ENCODE assay signal across 27 cellular contexts in the genomic region with DNA sequence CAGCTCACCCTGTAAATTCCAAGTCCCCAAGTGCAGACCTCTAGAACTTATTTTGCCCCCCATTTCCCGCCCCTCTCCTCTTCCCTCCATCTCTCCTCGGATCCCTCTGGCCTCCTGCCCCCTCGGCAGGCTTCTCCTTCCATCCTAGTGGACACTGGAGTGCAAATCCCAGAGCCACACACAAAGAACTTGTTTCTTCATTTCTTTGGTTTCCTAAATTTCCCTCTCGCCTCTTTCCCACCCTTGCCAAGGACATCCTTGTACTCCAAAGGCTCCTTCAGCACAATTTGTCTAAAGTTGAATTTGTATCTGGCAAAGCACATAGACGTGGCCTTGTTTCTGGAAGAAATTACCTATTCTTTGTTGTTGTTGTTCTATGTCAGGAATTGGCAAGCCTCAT. TPM values are rescaled to one million over a fixed set of nuclear protein-coding genes. Genes with fewer than 3 reads are reported as not detected.
"Had no signal": no experiment of that assay in that cellular context is flagged by ENCODE, and none has a peak within 500 bp of the region (broad histone marks: within the 10 kb centered on the region; RNA-seq: fewer than 3 reads in every experiment).

No MANE protein-coding gene starts in this region.

- H3K4me3 Mint-ChIP-seq: activated CD8-positive, alpha-beta T cell treated with anti-CD3 and anti-CD28 coated beads for 36 hours; activated naive CD4-positive, alpha-beta T cell treated with anti-CD3 and anti-CD28 coated beads, Interleukin-2, amount 10 ng/mL, durations not matched to agents 7 days and 5 days; activated T-cell treated with anti-CD3 and anti-CD28 coated beads, Interleukin-2, amount 50 U/mL, for 72 hours had no signal

- H3K36me3 Mint-ChIP-seq: activated naive CD4-positive, alpha-beta T cell treated with anti-CD3 and anti-CD28 coated beads, Interleukin-2, amount 10 ng/mL, durations not matched to agents 7 days and 5 days had no signal

- ATAC-seq: body of pancreas had no signal

- H3K27me3 ChIP-seq: body of pancreas, Peyer's patch had no signal

- DNase-seq: activated CD4-positive, CD25-positive, alpha-beta regulatory T cell; activated CD8-positive, alpha-beta memory T cell treated with anti-CD3 and anti-CD28 coated beads, Interleukin-2, amount 50 U/mL, for 4 hours; activated gamma-delta T cell treated with Interleukin-2 at 50 U/mL for 16 hours; aorta; body of pancreas; cerebellar nuclear complex; KBM-7; MV-4-11; NCI-H1092 treated with DMSO at 0.1 percent for 48 hours; NCI-H1417 treated with DMSO at 0.1 percent for 48 hours; NCI-H1694; NCI-H2029; NCI-H2107; NCI-H345; NCI-H510A; NCI-H526 treated with DMSO at 0.1 percent for 48 hours; NK-92 treated with Interleukin-12 subunit alpha and Interleukin-12 subunit beta, amount 100 ng/mL, for 24 hours; SHP77 treated with DMSO at 0.1 percent for 48 hours; T1000 had no signal

- H3K9me3 Mint-ChIP-seq: activated CD8-positive, alpha-beta T cell treated with anti-CD3 and anti-CD28 coated beads for 36 hours; activated naive CD4-positive, alpha-beta T cell treated with anti-CD3 and anti-CD28 coated beads, Interleukin-2, amount 10 ng/mL, durations not matched to agents 7 days and 5 days; activated T-cell treated with anti-CD3 and anti-CD28 coated beads, Interleukin-2, amount 50 U/mL, for 72 hours; activated T-helper 2 cell treated with anti-CD3 and anti-CD28 coated beads, Interferon-gamma antibody, Interleukin-2, Interleukin-4, amounts not matched to agents 10 μg/mL and 5 μg/mL and 100 μg/mL, durations not matched to agents 14 hours and 24 hours and 36 hours had no signal

- H3K9me3 ChIP-seq: body of pancreas, Peyer's patch had no signal

- H3K27ac Mint-ChIP-seq: activated CD8-positive, alpha-beta T cell treated with anti-CD3 and anti-CD28 coated beads for 36 hours; activated naive CD4-positive, alpha-beta T cell treated with anti-CD3 and anti-CD28 coated beads, Interleukin-2, amount 10 ng/mL, durations not matched to agents 7 days and 5 days; activated T-cell treated with anti-CD3 and anti-CD28 coated beads, Interleukin-2, amount 50 U/mL, for 72 hours; activated T-helper 2 cell treated with anti-CD3 and anti-CD28 coated beads, Interferon-gamma antibody, Interleukin-2, Interleukin-4, amounts not matched to agents 10 μg/mL and 5 μg/mL and 100 μg/mL, durations not matched to agents 14 hours and 24 hours and 36 hours had no signal

- H3K4me3 ChIP-seq: body of pancreas, Peyer's patch had no signal

- H3K27me3 Mint-ChIP-seq: activated CD8-positive, alpha-beta T cell treated with anti-CD3 and anti-CD28 coated beads for 36 hours had no signal

- H3K36me3 ChIP-seq: Peyer's patch had no signal

- H3K27ac ChIP-seq: body of pancreas had no signal

RNA-seq across cellular contexts. Expression of a gene that starts 17.5 kb away (rescaled TPM):
- total RNA-seq: activated CD8-positive, alpha-beta T cell treated with anti-CD3 and anti-CD28 coated beads for 36 hours; activated T-helper 2 cell treated with anti-CD3 and anti-CD28 coated beads, Interferon-gamma antibody, Interleukin-2, Interleukin-4, amounts not matched to agents 10 μg/mL and 5 μg/mL and 100 μg/mL, durations not matched to agents 14 hours and 24 hours and 36 hours; body of pancreas; bronchial epithelial cell; LHCN-M2; MCF 10A had no signal
